In genomic region chr16:69194488-69194887, GRCh38 we compare ENCODE assay signal across 22 cellular contexts.
"Had no signal": no experiment of that assay in that cellular context is flagged by ENCODE, and none has a peak within 500 bp of the region (broad histone marks: within the 10 kb centered on the region; RNA-seq: fewer than 3 reads in every experiment).

No MANE protein-coding gene starts in this region.

- ATAC-seq: activated CD8-positive, alpha-beta memory T cell treated with anti-CD3 and anti-CD28 coated beads, Interleukin-2, amount 10 ng/mL, durations not matched to agents 7 days and 5 days; activated CD8-positive, alpha-beta T cell treated with anti-CD3 and anti-CD28 coated beads for 36 hours; activated naive CD8-positive, alpha-beta T cell treated with anti-CD3 and anti-CD28 coated beads, Interleukin-2, amount 50 U/mL, for 24 hours had no signal

- H3K36me3 ChIP-seq: neutrophil, ovary, prostate gland, suprapubic skin, tibial nerve had no signal

- DNase-seq: activated CD4-positive, alpha-beta T cell treated with anti-CD3 and anti-CD28 coated beads, Interleukin-2, amount 10 ng/mL, durations not matched to agents 24 days and 14 days; activated CD4-positive, CD25-positive, alpha-beta regulatory T cell treated with anti-CD3 and anti-CD28 coated beads, Interleukin-2, amount 50 U/mL, for 72 hours; activated CD8-positive, alpha-beta memory T cell treated with anti-CD3 and anti-CD28 coated beads, Interleukin-2, amount 10 ng/mL, durations not matched to agents 7 days and 5 days; activated CD8-positive, alpha-beta T cell treated with anti-CD3 and anti-CD28 coated beads for 36 hours; activated naive CD8-positive, alpha-beta T cell treated with anti-CD3 and anti-CD28 coated beads, Interleukin-2, amount 50 U/mL, for 24 hours; activated T-cell treated with anti-CD3 and anti-CD28 coated beads, Interleukin-2, amount 50 U/mL, for 48 hours; amygdala; dorsolateral prefrontal cortex; effector memory CD4-positive, alpha-beta T cell; foreskin melanocyte; hippocampal formation; left cardiac atrium; naive B cell; nephron progenitor cell; stimulated activated naive CD4-positive, alpha-beta T cell; T-helper 2 cell had no signal

- H3K9me3 ChIP-seq: neutrophil, ovary, prostate gland, suprapubic skin, tibial nerve had no signal

- H3K27ac ChIP-seq: neutrophil, ovary, prostate gland, suprapubic skin, tibial nerve had no signal

- H3K4me3 ChIP-seq: coronary artery, dorsolateral prefrontal cortex, ovary, prostate gland, suprapubic skin, tibial nerve had no signal

- H3K27me3 ChIP-seq: dorsolateral prefrontal cortex, ovary, suprapubic skin, tibial nerve had no signal
